Comparison of ENCODE assay signal across 1 cellular context in the genomic region with DNA sequence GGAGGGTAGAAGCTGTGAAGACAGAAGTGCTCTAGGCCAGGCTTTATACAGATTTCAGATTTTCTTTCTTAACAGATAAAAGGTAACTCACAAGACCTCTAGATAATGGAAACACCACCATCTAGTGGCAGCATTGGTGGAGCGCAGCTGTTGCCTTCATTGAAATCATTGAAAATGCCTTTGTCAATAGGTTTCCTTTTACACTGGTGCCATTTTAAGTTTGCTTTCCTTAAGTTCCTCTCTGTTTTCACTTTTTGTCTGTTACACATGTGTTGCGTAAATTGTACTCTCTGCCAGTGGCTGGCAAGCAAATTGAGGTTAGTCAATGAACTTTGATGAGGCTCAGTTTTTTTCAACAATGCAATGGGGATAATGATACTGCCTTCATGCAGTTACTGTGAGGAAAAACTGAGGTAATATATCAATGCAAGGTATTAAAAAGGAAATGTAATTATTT.
TF ChIP-seq lines count a peak whose summit lies in the region.

No MANE protein-coding gene starts in this region.

TF ChIP-seq in IMR-90, 13 proteins besides CTCF, POLR2A, EP300 and RAD21:
- TF ChIP-seq RFX5 (IDR thresholded peaks at IDR 0.05; ENCODE audit: low read depth, low read length): no peak
- peak; percentile 18; the same call in 1 of the 2 replicates for TF ChIP-seq CEBPB (IDR thresholded peaks at IDR 0.05; ENCODE audit: low read depth, low read length)
- TF ChIP-seq, protein P1, sequence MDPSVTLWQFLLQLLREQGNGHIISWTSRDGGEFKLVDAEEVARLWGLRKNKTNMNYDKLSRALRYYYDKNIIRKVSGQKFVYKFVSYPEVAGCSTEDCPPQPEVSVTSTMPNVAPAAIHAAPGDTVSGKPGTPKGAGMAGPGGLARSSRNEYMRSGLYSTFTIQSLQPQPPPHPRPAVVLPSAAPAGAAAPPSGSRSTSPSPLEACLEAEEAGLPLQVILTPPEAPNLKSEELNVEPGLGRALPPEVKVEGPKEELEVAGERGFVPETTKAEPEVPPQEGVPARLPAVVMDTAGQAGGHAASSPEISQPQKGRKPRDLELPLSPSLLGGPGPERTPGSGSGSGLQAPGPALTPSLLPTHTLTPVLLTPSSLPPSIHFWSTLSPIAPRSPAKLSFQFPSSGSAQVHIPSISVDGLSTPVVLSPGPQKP (IDR thresholded peaks at IDR 0.05; ENCODE audit: borderline replicate concordance, low read depth, low read length): no peak
- peak; percentile 76 for TF ChIP-seq SMC3 (IDR thresholded peaks at IDR 0.05; ENCODE audit: low read depth, low read length)
- TF ChIP-seq CHD1 (IDR thresholded peaks at IDR 0.05; ENCODE audit: low read depth, low read length): no peak
